Comparison of ENCODE assay signal across 28 cellular contexts in the genomic region with DNA sequence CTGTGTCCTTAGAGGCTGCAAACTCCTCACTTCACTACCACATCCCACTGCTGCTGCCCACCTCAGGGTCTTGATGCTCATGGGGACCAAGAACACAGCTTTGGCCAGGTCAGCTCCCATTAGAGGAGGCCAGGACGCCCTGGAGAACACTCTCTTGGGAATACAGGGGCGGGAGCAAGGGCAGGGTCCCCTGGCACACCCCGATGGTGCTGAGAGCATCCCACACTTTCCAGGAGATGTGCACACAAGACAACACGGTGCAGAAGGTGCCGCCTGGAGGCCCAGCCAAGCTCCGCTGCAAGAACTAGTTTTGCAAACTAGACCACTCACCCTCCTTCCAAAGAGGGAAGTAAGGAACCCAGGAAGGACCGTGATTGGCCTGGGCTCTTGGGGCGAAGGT.
"Had no signal": no experiment of that assay in that cellular context is flagged by ENCODE, and none has a peak within 500 bp of the region (broad histone marks: within the 10 kb centered on the region; RNA-seq: fewer than 3 reads in every experiment).

No MANE protein-coding gene starts in this region.

- DNase-seq: activated CD4-positive, alpha-beta memory T cell treated with anti-CD3 and anti-CD28 coated beads for 36 hours; activated CD4-positive, alpha-beta T cell treated with anti-CD3 and anti-CD28 coated beads for 36 hours; activated CD4-positive, alpha-beta T cell treated with anti-CD3 and anti-CD28 coated beads, Interleukin-2, amount 10 ng/mL, durations not matched to agents 24 days and 14 days; activated CD4-positive, CD25-positive, alpha-beta regulatory T cell; activated CD4-positive, CD25-positive, alpha-beta regulatory T cell treated with anti-CD3 and anti-CD28 coated beads, Interleukin-2, amount 50 U/mL, for 72 hours; activated CD8-positive, alpha-beta memory T cell treated with anti-CD3 and anti-CD28 coated beads, Interleukin-2, amount 10 ng/mL, durations not matched to agents 7 days and 5 days; activated CD8-positive, alpha-beta memory T cell treated with anti-CD3 and anti-CD28 coated beads, Interleukin-2, amount 50 U/mL, for 4 hours; activated CD8-positive, alpha-beta T cell treated with anti-CD3 and anti-CD28 coated beads, Interleukin-2, amount 10 ng/mL, durations not matched to agents 7 days and 5 days; activated naive CD4-positive, alpha-beta T cell treated with anti-CD3 and anti-CD28 coated beads for 36 hours; activated naive CD8-positive, alpha-beta T cell treated with anti-CD3 and anti-CD28 coated beads for 36 hours; activated naive CD8-positive, alpha-beta T cell treated with anti-CD3 and anti-CD28 coated beads, Interleukin-2, amount 50 U/mL, for 24 hours; activated T-cell treated with anti-CD3 and anti-CD28 coated beads, Interleukin-2, amount 50 U/mL, for 1 hour; activated T-cell treated with anti-CD3 and anti-CD28 coated beads, Interleukin-2, amount 50 U/mL, for 48 hours; adrenal gland; amygdala; aorta; body of pancreas; caudate nucleus; cortex of kidney; dermis blood vessel endothelial cell; effector CD4-positive, alpha-beta T cell; effector memory CD8-positive, alpha-beta T cell; erythroblast; foreskin keratinocyte; gastrocnemius medialis; glutamatergic neuron; T-helper 2 cell had no signal

- H3K9me3 ChIP-seq: adrenal gland, body of pancreas, esophagus muscularis mucosa, gastrocnemius medialis had no signal

- H3K36me3 ChIP-seq: adrenal gland, esophagus muscularis mucosa, gastrocnemius medialis had no signal

- H3K4me3 ChIP-seq: adrenal gland, body of pancreas, esophagus muscularis mucosa, gastrocnemius medialis had no signal

- H3K27me3 ChIP-seq: adrenal gland, body of pancreas, foreskin keratinocyte, gastrocnemius medialis had no signal

- H3K27ac ChIP-seq: adrenal gland, body of pancreas, esophagus muscularis mucosa, foreskin keratinocyte, gastrocnemius medialis had no signal

- H3K4me1 ChIP-seq: adrenal gland, body of pancreas, esophagus muscularis mucosa, foreskin keratinocyte, gastrocnemius medialis had no signal
